ENCODE assay signal across 35 cellular contexts in genomic region chr12:61647566-61647965, GRCh38.
DNase-seq lines count a peak whose midpoint lies in the region; ATAC-seq and TF ChIP-seq lines count a peak whose summit lies in the region.
"Had no signal": no experiment of that assay in that cellular context is flagged by ENCODE, and none has a peak within 500 bp of the region (broad histone marks: within the 10 kb centered on the region; RNA-seq: fewer than 3 reads in every experiment).

No MANE protein-coding gene starts in this region.

- H4K5ac ChIP-seq in IMR-90 (ENCODE audit: low read depth, low read length): no peak overlapping the region

- H3K9me3 Mint-ChIP-seq in nephron (no peaks in the 10 kb centered on the region), neural progenitor cell (no peaks in the 10 kb centered on the region)
- H3K9me3 Mint-ChIP-seq: CD4-positive, alpha-beta T cell had no signal

- no peaks in the 10 kb centered on the region for H3K36me3 ChIP-seq in IMR-90 (ENCODE audit: control insufficient read depth, insufficient read depth, low read length)
- H3K36me3 ChIP-seq in neural progenitor cell: no peaks in the 10 kb centered on the region
- H3K36me3 ChIP-seq in right lobe of liver: no peaks in the 10 kb centered on the region
- H3K36me3 ChIP-seq in suprapubic skin: no peaks in the 10 kb centered on the region
- H3K36me3 ChIP-seq: BE2C; BLaER1; BLaER1 treated with 17β-estradiol and CSF1 and Interleukin-3, amounts not matched to agents 10 nM and 100 nM had no signal

- no peak overlapping the region for H2BK5ac ChIP-seq in IMR-90 (ENCODE audit: low read depth, low read length, poor library complexity, severe bottlenecking)

- H3K56ac ChIP-seq in IMR-90 (ENCODE audit: extremely low read depth, insufficient read depth, low read length): no peak overlapping the region

- H3K27me3 ChIP-seq in IMR-90 (ENCODE audit: control insufficient read depth, insufficient read depth, low read length) (no peaks in the 10 kb centered on the region), neural progenitor cell (no peaks in the 10 kb centered on the region), right lobe of liver (no peaks in the 10 kb centered on the region), suprapubic skin (no peaks in the 10 kb centered on the region)
- H3K27me3 ChIP-seq: BE2C; BLaER1; BLaER1 treated with 17β-estradiol and CSF1 and Interleukin-3, amounts not matched to agents 10 nM and 100 nM had no signal

- no TSS peak for BruUV-seq in IMR-90 (replicated peaks; lab: Mats Ljungman, UMichigan)

- TF ChIP-seq POLR2A in IMR-90 (IDR thresholded peaks at IDR 0.05; ENCODE audit: low read depth, low read length) (no peak), right lobe of liver (IDR thresholded peaks at IDR 0.05) (no peak), suprapubic skin (IDR thresholded peaks at IDR 0.05) (no peak)

- peaks cover 13% of the 10 kb centered on the region for H3F3A ChIP-seq in neural progenitor cell (ENCODE audit: low read depth)

- no peak for TF ChIP-seq RAD21 in IMR-90 (IDR thresholded peaks at IDR 0.05; ENCODE audit: low read length)

- no peak overlapping the region for H2AK5ac ChIP-seq in IMR-90 (ENCODE audit: low read depth, low read length)

- no peaks in the 10 kb centered on the region for H3K9me1 ChIP-seq in IMR-90 (ENCODE audit: insufficient read depth, low read length)

- H3K4me3 Mint-ChIP-seq in nephron: no peak overlapping the region
- no peak overlapping the region for H3K4me3 Mint-ChIP-seq in neural progenitor cell
- H3K4me3 Mint-ChIP-seq: B cell; CD14-positive monocyte; CD4-positive, alpha-beta memory T cell; CD4-positive, alpha-beta T cell; CD4-positive, CD25-positive, alpha-beta regulatory T cell; CD8-positive, alpha-beta memory T cell; CD8-positive, alpha-beta T cell had no signal

- H3K4me2 ChIP-seq in IMR-90 (ENCODE audit: low read depth, low read length): no peak overlapping the region
- peak overlapping the region; percentile 68 for H3K4me2 ChIP-seq in neural progenitor cell
- H3K4me2 ChIP-seq: A549; BLaER1; BLaER1 treated with 17β-estradiol and CSF1 and Interleukin-3, amounts not matched to agents 10 nM and 100 nM had no signal

- H2BK20ac ChIP-seq in IMR-90 (ENCODE audit: low read depth, low read length): no peak overlapping the region

- H2BK15ac ChIP-seq in IMR-90 (ENCODE audit: low read depth, low read length): no peak overlapping the region

- H3K14ac ChIP-seq in IMR-90 (replicated peaks; ENCODE audit: low read depth, low read length): no peak overlapping the region

- H3K36me3 Mint-ChIP-seq in nephron (ENCODE audit: low read depth) (no peaks in the 10 kb centered on the region), neural progenitor cell (no peaks in the 10 kb centered on the region)
- H3K36me3 Mint-ChIP-seq: CD14-positive monocyte; CD4-positive, alpha-beta memory T cell; CD4-positive, CD25-positive, alpha-beta regulatory T cell; CD8-positive, alpha-beta memory T cell; CD8-positive, alpha-beta T cell had no signal

- no peak overlapping the region for H4K91ac ChIP-seq in IMR-90 (ENCODE audit: insufficient read depth, low read depth, low read length)

- no peaks in the 10 kb centered on the region for H4K20me1 ChIP-seq in IMR-90 (ENCODE audit: insufficient read depth, low read length)
- no peaks in the 10 kb centered on the region for H4K20me1 ChIP-seq in neural progenitor cell (ENCODE audit: low read depth)
- H4K20me1 ChIP-seq: BLaER1; BLaER1 treated with 17β-estradiol and CSF1 and Interleukin-3, amounts not matched to agents 10 nM and 100 nM had no signal

- no peak overlapping the region for H3K23ac ChIP-seq in IMR-90 (ENCODE audit: low read depth, low read length)

- H3K79me1 ChIP-seq in IMR-90 (ENCODE audit: low read depth in 1 of 2, low read length in 2 of 2): no peaks in the 10 kb centered on the region

- DNase-seq in IMR-90 (no peak), neural progenitor cell (ENCODE audit: low spot score) (no peak), superior temporal gyrus (ENCODE audit: extremely low spot score) (peak; percentile 20), right lobe of liver (no peak), suprapubic skin (ENCODE audit: low spot score in 2 of 2) (no peak), head of caudate nucleus (no peak)
- DNase-seq: 8988T; ACHN; AML-193; BE2C; C1 segment of cervical spinal cord; Caco-2; Calu3; CD4-positive, alpha-beta memory T cell; CD4-positive, alpha-beta T cell; CD4-positive, CD25-positive, alpha-beta regulatory T cell; CD8-positive, alpha-beta memory T cell; CD8-positive, alpha-beta T cell; COR-L47; DMS 273 treated with DMSO at 0.1 percent for 48 hours; DMS153; DMS53; DMS79; DMS79 treated with DMSO at 0.1 percent for 48 hours; DND-41; EL had no signal

- dilution Hi-C loops in IMR-90 (cut with HindIII; ENCODE audit: low sequenced_read_pairs, unreplicated experiment): no loop called here

- H4K8ac ChIP-seq in IMR-90 (ENCODE audit: low read depth in 2 of 2, low read length in 2 of 2): no peak overlapping the region

- peaks cover 3% of the 10 kb centered on the region; the same call in 1 of the 2 replicates for H3K9me3 ChIP-seq in IMR-90 (ENCODE audit: control insufficient read depth, insufficient read depth, low read length)
- no peaks in the 10 kb centered on the region for H3K9me3 ChIP-seq in neural progenitor cell (ENCODE audit: low read depth)
- H3K9me3 ChIP-seq in right lobe of liver: no peaks in the 10 kb centered on the region
- H3K9me3 ChIP-seq in suprapubic skin: peaks cover 3% of the 10 kb centered on the region
- H3K9me3 ChIP-seq: A549; BE2C; BLaER1; BLaER1 treated with 17β-estradiol and CSF1 and Interleukin-3, amounts not matched to agents 10 nM and 100 nM; Caco-2 had no signal

- CTCF ChIA-PET in IMR-90 (lab: Yijun Ruan, JAX): no interaction called here

- POLR2A ChIA-PET in IMR-90 (lab: Charles Lee; ENCODE audit: unreplicated experiment): no interaction called here

- H3K9ac ChIP-seq in IMR-90 (ENCODE audit: low read depth, low read length): no peak overlapping the region
- H3K9ac ChIP-seq in neural progenitor cell: no peak overlapping the region
- H3K9ac ChIP-seq: BLaER1; BLaER1 treated with 17β-estradiol and CSF1 and Interleukin-3, amounts not matched to agents 10 nM and 100 nM had no signal

- WGBS in IMR-90 (ENCODE audit: extremely low coverage in 2 of 2, insufficient read length in 1 of 2), 2 experiments: no CpG with 5 or more reads among the region's 2 CpGs
- 64% methylated on average over 2 of the region's 2 CpGs for WGBS in right lobe of liver (ENCODE audit: insufficient coverage, low coverage, low lambda C conversion rate, missing lambda C conversion rate)
- 72% methylated on average over 2 of the region's 2 CpGs for WGBS in suprapubic skin

- peak overlapping the region in 2 of 3 experiments; percentile 56 to 64 for H3K27ac Mint-ChIP-seq in nephron
- H3K27ac Mint-ChIP-seq in neural progenitor cell: no peak overlapping the region
- H3K27ac Mint-ChIP-seq: B cell; CD4-positive, alpha-beta memory T cell; CD4-positive, alpha-beta T cell; CD4-positive, CD25-positive, alpha-beta regulatory T cell; CD8-positive, alpha-beta memory T cell; CD8-positive, alpha-beta T cell had no signal

- no peaks in the 10 kb centered on the region for H3K4me1 ChIP-seq in IMR-90 (ENCODE audit: control insufficient read depth, insufficient read depth, low read length)
- peaks cover 22% of the 10 kb centered on the region for H3K4me1 ChIP-seq in neural progenitor cell
- no peaks in the 10 kb centered on the region for H3K4me1 ChIP-seq in right lobe of liver
- H3K4me1 ChIP-seq in suprapubic skin: no peaks in the 10 kb centered on the region
- H3K4me1 ChIP-seq: A549; BE2C; BLaER1; BLaER1 treated with 17β-estradiol and CSF1 and Interleukin-3, amounts not matched to agents 10 nM and 100 nM; Caco-2 had no signal

- ATAC-seq in IMR-90 (ENCODE audit: low read depth) (no peak), HG02678 (IDR thresholded peaks at IDR 0.05; ENCODE audit: unreplicated experiment) (no peak), right lobe of liver (no peak)
- ATAC-seq: A549; CD8-positive, alpha-beta T cell had no signal

- intact Hi-C loops in IMR-90 (cut with micrococcal nuclease): no loop called here
- intact Hi-C loops in right lobe of liver (cut with DNase I): no loop called here
- intact Hi-C loops in head of caudate nucleus (cut with DNase I): no loop called here

- no peak for TF ChIP-seq EP300 in suprapubic skin (IDR thresholded peaks at IDR 0.05)

- no peak overlapping the region for H3K4me3 ChIP-seq in IMR-90 (ENCODE audit: insufficient read depth, low read depth, low read length)
- H3K4me3 ChIP-seq in neural progenitor cell: no peak overlapping the region
- H3K4me3 ChIP-seq in right lobe of liver: no peak overlapping the region
- H3K4me3 ChIP-seq in suprapubic skin: no peak overlapping the region
- H3K4me3 ChIP-seq: A549; BLaER1; BLaER1 treated with 17β-estradiol and CSF1 and Interleukin-3, amounts not matched to agents 10 nM and 100 nM had no signal

- in situ Hi-C loops in IMR-90 (cut with MboI; ENCODE audit: low sequenced_read_pairs): no loop called here

- H3K27me3 Mint-ChIP-seq in nephron (ENCODE audit: low read depth): no peaks in the 10 kb centered on the region
- H3K27me3 Mint-ChIP-seq in neural progenitor cell (ENCODE audit: insufficient read depth, low read depth): no peaks in the 10 kb centered on the region
- H3K27me3 Mint-ChIP-seq: B cell; CD4-positive, alpha-beta memory T cell; CD4-positive, alpha-beta T cell; CD4-positive, CD25-positive, alpha-beta regulatory T cell; CD8-positive, alpha-beta memory T cell had no signal

- no peak for TF ChIP-seq CTCF in IMR-90 (conservative IDR thresholded peaks at IDR 0.05; ENCODE audit: low read depth, low read length)
- no peak for TF ChIP-seq CTCF in nephron (IDR thresholded peaks at IDR 0.05; ENCODE audit: unreplicated experiment in 3 of 3)
- no peak for TF ChIP-seq CTCF in neural progenitor cell (IDR thresholded peaks at IDR 0.05)
- TF ChIP-seq CTCF in right lobe of liver (IDR thresholded peaks at IDR 0.05): no peak
- no peak for TF ChIP-seq CTCF in suprapubic skin (IDR thresholded peaks at IDR 0.05)

- no peak overlapping the region for H2AK9ac ChIP-seq in IMR-90 (replicated peaks; ENCODE audit: low read depth, low read length, poor library complexity)

- no peak overlapping the region for H3K4ac ChIP-seq in IMR-90 (ENCODE audit: low read depth, low read length)

- H3K18ac ChIP-seq in IMR-90 (ENCODE audit: low read depth, low read length): no peak overlapping the region

- H3K79me2 ChIP-seq in neural progenitor cell (ENCODE audit: low read depth): no peaks in the 10 kb centered on the region

- peaks cover 20% of the 10 kb centered on the region for H3K4me1 Mint-ChIP-seq in nephron
- peaks cover 3% of the 10 kb centered on the region for H3K4me1 Mint-ChIP-seq in neural progenitor cell
- H3K4me1 Mint-ChIP-seq: B cell; CD14-positive monocyte; CD4-positive, alpha-beta memory T cell; CD4-positive, CD25-positive, alpha-beta regulatory T cell; CD8-positive, alpha-beta memory T cell had no signal

- H2AFZ ChIP-seq in IMR-90 (replicated peaks; ENCODE audit: low read length, poor library complexity) (no peak overlapping the region), neural progenitor cell (replicated peaks) (peak overlapping the region; percentile 5)

- no peak overlapping the region for H3K27ac ChIP-seq in IMR-90 (ENCODE audit: insufficient read depth, low read length)
- H3K27ac ChIP-seq in neural progenitor cell: no peak overlapping the region
- H3K27ac ChIP-seq in right lobe of liver: no peak overlapping the region
- no peak overlapping the region for H3K27ac ChIP-seq in suprapubic skin
- H3K27ac ChIP-seq: 22Rv1; A549; BLaER1; BLaER1 treated with 17β-estradiol and CSF1 and Interleukin-3, amounts not matched to agents 10 nM and 100 nM; C4-2B had no signal

- H2BK120ac ChIP-seq in IMR-90 (ENCODE audit: low read depth, low read length): no peak overlapping the region
